ENCODE assay signal across 35 cellular contexts in genomic region chr15:79322306-79322705, GRCh38. TPM values are rescaled to one million over a fixed set of nuclear protein-coding genes. Genes with fewer than 3 reads are reported as not detected.
"Had no signal": no experiment of that assay in that cellular context is flagged by ENCODE, and none has a peak within 500 bp of the region (broad histone marks: within the 10 kb centered on the region; RNA-seq: fewer than 3 reads in every experiment).

No MANE protein-coding gene starts in this region.

- H3K27me3 ChIP-seq: MG63, Peyer's patch, SJSA1 had no signal

- H3K4me3 Mint-ChIP-seq: activated B cell treated with CpG ODN at 0.5 μM for 24 hours; activated CD4-positive, alpha-beta memory T cell treated with anti-CD3 and anti-CD28 coated beads, Interleukin-2, amount 10 ng/mL, durations not matched to agents 7 days and 5 days; activated CD8-positive, alpha-beta memory T cell treated with anti-CD3 and anti-CD28 coated beads, Interleukin-2, amount 10 ng/mL, durations not matched to agents 7 days and 5 days; brain; T-cell; T-helper 17 cell had no signal

- H3K27ac Mint-ChIP-seq: activated B cell treated with CpG ODN at 0.5 μM for 24 hours; activated CD4-positive, alpha-beta memory T cell treated with anti-CD3 and anti-CD28 coated beads, Interleukin-2, amount 10 ng/mL, durations not matched to agents 7 days and 5 days; activated CD8-positive, alpha-beta memory T cell treated with anti-CD3 and anti-CD28 coated beads, Interleukin-2, amount 10 ng/mL, durations not matched to agents 7 days and 5 days; T-cell; T-helper 17 cell had no signal

- H3K27ac ChIP-seq: Peyer's patch, SJSA1, VCaP had no signal

- ATAC-seq: activated CD8-positive, alpha-beta memory T cell treated with anti-CD3 and anti-CD28 coated beads, Interleukin-2, amount 10 ng/mL, durations not matched to agents 7 days and 5 days; SK-N-SH treated with all-trans-retinoic acid at 6 μM for 48 hours; T-cell; T-helper 17 cell had no signal

- H3K4me1 Mint-ChIP-seq: activated B cell treated with CpG ODN at 0.5 μM for 24 hours, brain had no signal

- H3K9me3 Mint-ChIP-seq: activated B cell treated with CpG ODN at 0.5 μM for 24 hours; activated CD4-positive, alpha-beta memory T cell treated with anti-CD3 and anti-CD28 coated beads, Interleukin-2, amount 10 ng/mL, durations not matched to agents 7 days and 5 days; brain; T-cell had no signal

- DNase-seq: activated B cell treated with CpG ODN at 0.5 μM for 24 hours; activated CD4-positive, alpha-beta memory T cell treated with anti-CD3 and anti-CD28 coated beads, Interleukin-2, amount 10 ng/mL, durations not matched to agents 7 days and 5 days; activated CD4-positive, alpha-beta T cell treated with anti-CD3 and anti-CD28 coated beads for 4 hours; activated CD4-positive, alpha-beta T cell treated with anti-CD3 and anti-CD28 coated beads, Interleukin-2, amount 50 U/mL, for 1 hour; activated CD4-positive, CD25-positive, alpha-beta regulatory T cell treated with anti-CD3 and anti-CD28 coated beads, Interleukin-2, amount 50 U/mL, for 72 hours; activated CD8-positive, alpha-beta memory T cell treated with anti-CD3 and anti-CD28 coated beads for 24 hours; activated CD8-positive, alpha-beta memory T cell treated with anti-CD3 and anti-CD28 coated beads, Interleukin-2, amount 10 ng/mL, durations not matched to agents 7 days and 5 days; activated CD8-positive, alpha-beta memory T cell treated with anti-CD3 and anti-CD28 coated beads, Interleukin-2, amount 50 U/mL, for 48 hours; activated effector memory CD4-positive, alpha-beta T cell treated with Interleukin-2 at 50 U/mL for 16 hours; activated naive CD4-positive, alpha-beta T cell treated with anti-CD3 and anti-CD28 coated beads, Interleukin-2, amount 50 U/mL, for 16 hours; activated T-cell treated with anti-CD3 and anti-CD28 coated beads, Interleukin-2, amount 50 U/mL, for 48 hours; anterior cingulate cortex; central memory CD4-positive, alpha-beta T cell; Karpas-422; MG63; NCI-H1048; NCI-H1105 treated with DMSO at 0.1 percent for 48 hours; NCI-H1436; NCI-H1694; NCI-H1930; NCI-H345; NCI-H510A; NCI-H526; NCI-H748 treated with DMSO at 0.1 percent for 48 hours; NK-92 treated with Interleukin-12 subunit alpha and Interleukin-12 subunit beta, amount 100 ng/mL, for 24 hours; Peyer's patch; RPMI8226; SHP77 treated with DMSO at 0.1 percent for 48 hours; T-cell; T-helper 17 cell had no signal

- H3K4me3 ChIP-seq: MG63, Peyer's patch, SJSA1 had no signal

- H3K27me3 Mint-ChIP-seq: activated B cell treated with CpG ODN at 0.5 μM for 24 hours; activated CD4-positive, alpha-beta memory T cell treated with anti-CD3 and anti-CD28 coated beads, Interleukin-2, amount 10 ng/mL, durations not matched to agents 7 days and 5 days; activated CD8-positive, alpha-beta memory T cell treated with anti-CD3 and anti-CD28 coated beads, Interleukin-2, amount 10 ng/mL, durations not matched to agents 7 days and 5 days; brain; T-cell; T-helper 17 cell had no signal

- H3K9me3 ChIP-seq: MG63, Peyer's patch, SJSA1 had no signal

- H3K4me1 ChIP-seq: Peyer's patch, SJSA1 had no signal

RNA-seq across cellular contexts. Expression of gene ANKRD34C, which starts 39.8 kb away (rescaled TPM):
- total RNA-seq: activated B cell treated with CpG ODN at 0.5 μM for 24 hours; activated CD4-positive, alpha-beta memory T cell treated with anti-CD3 and anti-CD28 coated beads, Interleukin-2, amount 10 ng/mL, durations not matched to agents 7 days and 5 days; activated CD8-positive, alpha-beta memory T cell treated with anti-CD3 and anti-CD28 coated beads, Interleukin-2, amount 10 ng/mL, durations not matched to agents 7 days and 5 days; OCI-LY7; Peyer's patch; SJSA1; T-cell; T-helper 17 cell had no signal
